ENCODE assay signal across 11 cellular contexts in genomic region chr7:68408873-68409272, GRCh38.
"Had no signal": no experiment of that assay in that cellular context is flagged by ENCODE, and none has a peak within 500 bp of the region (broad histone marks: within the 10 kb centered on the region; RNA-seq: fewer than 3 reads in every experiment).

No MANE protein-coding gene starts in this region.

- H3K36me3 ChIP-seq: HAP-1 had no signal

- H3K4me3 ChIP-seq: GM23248, GM23338, HAP-1 had no signal

- H3K4me2 ChIP-seq: GM23338 had no signal

- FAIRE-seq: H1, H54 had no signal

- H3K4me1 ChIP-seq: HAP-1 had no signal

- H3K4me3 Mint-ChIP-seq: GM23338, H9, HFFc6 had no signal

- H3K4me1 Mint-ChIP-seq: GM23338 had no signal

- ATAC-seq: GM23338, HCT116 had no signal

- H3K27ac Mint-ChIP-seq: GM23338, HFFc6 had no signal

- H3K9me3 ChIP-seq: HAP-1 had no signal

- DNase-seq: GM23248, GOT3, H7, H9, HCEC 1CT, HFFc6 had no signal

- H3K9ac ChIP-seq: GM23248 had no signal

- H3K27ac ChIP-seq: GM23248 had no signal

- H2AFZ ChIP-seq: GM23248, GM23338 had no signal
